Comparison of ENCODE assay signal across 8 cellular contexts in genomic region chr19:40089462-40089861, GRCh38. TPM values are rescaled to one million over a fixed set of nuclear protein-coding genes. Genes with fewer than 3 reads are reported as not detected.
DNase-seq lines count a peak whose midpoint lies in the region; ATAC-seq and TF ChIP-seq lines count a peak whose summit lies in the region.

No MANE protein-coding gene starts in this region.

- no peak for ATAC-seq in GM21529 (IDR thresholded peaks at IDR 0.05; ENCODE audit: unreplicated experiment)

- H3K9ac ChIP-seq in Loucy (ENCODE audit: low read depth, low read length, poor library complexity, severe bottlenecking), result peak overlapping the region; percentile 82
- H3K9ac ChIP-seq in colonic mucosa (ENCODE audit: low read depth in 2 of 2, low read length in 2 of 2), result peak overlapping the region in 1 of 2 donors; percentile 98

- H3K9me3 ChIP-seq in Loucy (ENCODE audit: insufficient read depth, low read depth, low read length), result no peaks in the 10 kb centered on the region
- no peaks in the 10 kb centered on the region for H3K9me3 ChIP-seq in colonic mucosa
- no peaks in the 10 kb centered on the region for H3K9me3 ChIP-seq in muscle layer of duodenum (ENCODE audit: control insufficient read depth in 1 of 2, low read length in 2 of 2)

- TF ChIP-seq CTCF in AG09319 (IDR thresholded peaks at IDR 0.05; ENCODE audit: low read depth, low read length), result no peak
- no peak for TF ChIP-seq CTCF in Loucy (conservative IDR thresholded peaks at IDR 0.05; ENCODE audit: low read length)
- no peak for TF ChIP-seq CTCF in colonic mucosa (IDR thresholded peaks at IDR 0.05)

- H3K36me3 ChIP-seq in Loucy (ENCODE audit: insufficient read depth, low read length), result peaks cover 1% of the 10 kb centered on the region; the same call in 1 of the 2 replicates
- H3K36me3 ChIP-seq in colonic mucosa, result no peaks in the 10 kb centered on the region
- peaks cover 0 to under 1% of the 10 kb centered on the region in 2 donors for H3K36me3 ChIP-seq in muscle layer of duodenum (ENCODE audit: control insufficient read depth in 1 of 2, insufficient read depth in 2 of 2, low read length in 2 of 2)

- H3K4me2 ChIP-seq in Loucy (ENCODE audit: low read depth, low read length, poor library complexity, severe bottlenecking), result peak overlapping the region; percentile 85

- intact Hi-C loops in colonic mucosa (cut with DNase I), result no loop called here

- no peaks in the 10 kb centered on the region for H3F3A ChIP-seq in Loucy (ENCODE audit: low read depth)

- H4K20me1 ChIP-seq in Loucy (ENCODE audit: insufficient read depth, low read length, poor library complexity, severe bottlenecking), result peaks cover 2% of the 10 kb centered on the region

- H3K79me2 ChIP-seq in Loucy (ENCODE audit: insufficient read depth, low read length), result peaks cover 35% of the 10 kb centered on the region

- H3K27ac ChIP-seq in colonic mucosa (no peak overlapping the region), muscle layer of duodenum (ENCODE audit: low read length) (peak overlapping the region; percentile 84)

- H2AFZ ChIP-seq in Loucy (ENCODE audit: low read length), result no peak overlapping the region

- H3K9me2 ChIP-seq in Loucy (replicated peaks; ENCODE audit: low read depth, low read length), result no peaks in the 10 kb centered on the region

- H3K4me1 ChIP-seq in Loucy (ENCODE audit: insufficient read depth, low read length, poor library complexity, severe bottlenecking) (peaks cover 23% of the 10 kb centered on the region), colonic mucosa (no peaks in the 10 kb centered on the region), muscle layer of duodenum (ENCODE audit: control insufficient read depth in 1 of 2, insufficient read depth in 2 of 2, low read length in 2 of 2) (peaks cover 9 to 14% of the 10 kb centered on the region in 2 donors)

- DNase-seq in AG09319 (ENCODE audit: extremely low read depth, low read depth), result peak; percentile 38
- no peak for DNase-seq in colonic mucosa
- DNase-seq in NOMO-1 (lab: John Stamatoyannopoulos, UW; ENCODE audit: unreplicated experiment in 2 of 2), result no peak
- no peak for DNase-seq in hepatic stellate cell (ENCODE audit: low spot score)
- DNase-seq in AML-193 (lab: John Stamatoyannopoulos, UW), result no peak

- H3K27me3 ChIP-seq in Loucy (ENCODE audit: insufficient read depth, low read length, poor library complexity, severe bottlenecking), result no peaks in the 10 kb centered on the region
- H3K27me3 ChIP-seq in colonic mucosa, result no peaks in the 10 kb centered on the region
- no peaks in the 10 kb centered on the region for H3K27me3 ChIP-seq in muscle layer of duodenum (ENCODE audit: low read depth, low read length)

- H3K4me3 ChIP-seq in Loucy (ENCODE audit: low read length, poor library complexity, severe bottlenecking) (peak overlapping the region; percentile 89), colonic mucosa (peak overlapping the region; percentile 71), muscle layer of duodenum (ENCODE audit: low read depth in 1 of 2, low read length in 2 of 2) (peak overlapping the region; percentile 97)

RNA-seq across cellular contexts. Expression of gene ZNF780A, which starts 1.3 kb away (rescaled TPM):
- 10 to 100 TPM; 13.1 to 13.4 TPM for total RNA-seq in colonic mucosa

RNA-seq across cellular contexts. Expression of gene ZNF780B, which starts 33.4 kb away (rescaled TPM):
- 10 to 100 TPM; 14.3 to 21.7 TPM for total RNA-seq in colonic mucosa
